Comparison of ENCODE assay signal across 8 cellular contexts in genomic region chr1:38169121-38169520, GRCh38.
"Had no signal": no experiment of that assay in that cellular context is flagged by ENCODE, and none has a peak within 500 bp of the region (broad histone marks: within the 10 kb centered on the region; RNA-seq: fewer than 3 reads in every experiment).

No MANE protein-coding gene starts in this region.

- H3K4me1 ChIP-seq: HAP-1 had no signal

- H3K27ac ChIP-seq: GM23248 had no signal

- H3K9me3 ChIP-seq: HAP-1 had no signal

- H2AFZ ChIP-seq: GM23248, GM23338 had no signal

- H3K4me2 ChIP-seq: GM23338 had no signal

- H3K4me3 ChIP-seq: GM23248, GM23338, HAP-1 had no signal

- DNase-seq: GM23248, GOT3, H7, H9, HCEC 1CT, HFFc6 had no signal

- H3K36me3 ChIP-seq: HAP-1 had no signal
